1 cellular context compared by ENCODE assay signal in genomic region chr10:101050206-101051069, GRCh38.
A peak's percentile ranks its signal among the peaks of the same experiment; 100 is the strongest.
TF ChIP-seq lines count a peak whose summit lies in the region.

No MANE protein-coding gene starts in this region.

TF ChIP-seq in GM12878, 131 proteins besides CTCF, POLR2A, EP300 and RAD21:
- no peak for TF ChIP-seq REST (IDR thresholded peaks at IDR 0.05; ENCODE audit: low read depth, low read length)
- TF ChIP-seq ZNF384 (IDR thresholded peaks at IDR 0.05; ENCODE audit: borderline replicate concordance, low read depth, low read length): no peak
- peak; percentile 63; the same call in 1 of the 2 replicates for TF ChIP-seq SMC3 (IDR thresholded peaks at IDR 0.05; ENCODE audit: borderline replicate concordance, low read length)
- no peak for TF ChIP-seq KDM1A (IDR thresholded peaks at IDR 0.05; ENCODE audit: borderline replicate concordance)
- TF ChIP-seq, protein P1, sequence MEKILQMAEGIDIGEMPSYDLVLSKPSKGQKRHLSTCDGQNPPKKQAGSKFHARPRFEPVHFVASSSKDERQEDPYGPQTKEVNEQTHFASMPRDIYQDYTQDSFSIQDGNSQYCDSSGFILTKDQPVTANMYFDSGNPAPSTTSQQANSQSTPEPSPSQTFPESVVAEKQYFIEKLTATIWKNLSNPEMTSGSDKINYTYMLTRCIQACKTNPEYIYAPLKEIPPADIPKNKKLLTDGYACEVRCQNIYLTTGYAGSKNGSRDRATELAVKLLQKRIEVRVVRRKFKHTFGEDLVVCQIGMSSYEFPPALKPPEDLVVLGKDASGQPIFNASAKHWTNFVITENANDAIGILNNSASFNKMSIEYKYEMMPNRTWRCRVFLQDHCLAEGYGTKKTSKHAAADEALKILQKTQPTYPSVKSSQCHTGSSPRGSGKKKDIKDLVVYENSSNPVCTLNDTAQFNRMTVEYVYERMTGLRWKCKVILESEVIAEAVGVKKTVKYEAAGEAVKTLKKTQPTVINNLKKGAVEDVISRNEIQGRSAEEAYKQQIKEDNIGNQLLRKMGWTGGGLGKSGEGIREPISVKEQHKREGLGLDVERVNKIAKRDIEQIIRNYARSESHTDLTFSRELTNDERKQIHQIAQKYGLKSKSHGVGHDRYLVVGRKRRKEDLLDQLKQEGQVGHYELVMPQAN (conservative IDR thresholded peaks at IDR 0.05): no peak
- 0 out of 2 replicates have a peak, but pooled peaks have one; percentile 67 for TF ChIP-seq RB1 (IDR thresholded peaks at IDR 0.05; ENCODE audit: borderline replicate concordance)
- TF ChIP-seq ZNF274 (IDR thresholded peaks at IDR 0.05; ENCODE audit: insufficient read depth, insufficient read length): no peak
- TF ChIP-seq YY1 (IDR thresholded peaks at IDR 0.05; ENCODE audit: low read depth, low read length): peak; percentile 55
- TF ChIP-seq CEBPB (IDR thresholded peaks at IDR 0.05; ENCODE audit: borderline replicate concordance in 1 of 2, low read depth in 2 of 2, low read length in 2 of 2): no peak
- TF ChIP-seq, protein P2, sequence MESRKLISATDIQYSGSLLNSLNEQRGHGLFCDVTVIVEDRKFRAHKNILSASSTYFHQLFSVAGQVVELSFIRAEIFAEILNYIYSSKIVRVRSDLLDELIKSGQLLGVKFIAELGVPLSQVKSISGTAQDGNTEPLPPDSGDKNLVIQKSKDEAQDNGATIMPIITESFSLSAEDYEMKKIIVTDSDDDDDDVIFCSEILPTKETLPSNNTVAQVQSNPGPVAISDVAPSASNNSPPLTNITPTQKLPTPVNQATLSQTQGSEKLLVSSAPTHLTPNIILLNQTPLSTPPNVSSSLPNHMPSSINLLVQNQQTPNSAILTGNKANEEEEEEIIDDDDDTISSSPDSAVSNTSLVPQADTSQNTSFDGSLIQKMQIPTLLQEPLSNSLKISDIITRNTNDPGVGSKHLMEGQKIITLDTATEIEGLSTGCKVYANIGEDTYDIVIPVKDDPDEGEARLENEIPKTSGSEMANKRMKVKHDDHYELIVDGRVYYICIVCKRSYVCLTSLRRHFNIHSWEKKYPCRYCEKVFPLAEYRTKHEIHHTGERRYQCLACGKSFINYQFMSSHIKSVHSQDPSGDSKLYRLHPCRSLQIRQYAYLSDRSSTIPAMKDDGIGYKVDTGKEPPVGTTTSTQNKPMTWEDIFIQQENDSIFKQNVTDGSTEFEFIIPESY (IDR thresholded peaks at IDR 0.05): no peak
- peak; percentile 26; the same call in 1 of the 2 replicates for TF ChIP-seq IKZF1 (conservative IDR thresholded peaks at IDR 0.05)
- TF ChIP-seq BHLHE40 (IDR thresholded peaks at IDR 0.05; ENCODE audit: borderline replicate concordance in 1 of 2, low read depth in 2 of 2, low read length in 1 of 2): 0 out of 4 replicates have a peak, but pooled peaks have one; percentile 13 to 25
- TF ChIP-seq RELA (IDR thresholded peaks at IDR 0.05; ENCODE audit: borderline replicate concordance, partially characterized antibody): peak; percentile 8
- peak; percentile 36; the same call in 1 of the 2 replicates for TF ChIP-seq CHD2 (IDR thresholded peaks at IDR 0.05; ENCODE audit: borderline replicate concordance, low read depth, low read length)
- TF ChIP-seq TARDBP (IDR thresholded peaks at IDR 0.05; ENCODE audit: borderline replicate concordance): no peak
- no peak for TF ChIP-seq ZNF217 (IDR thresholded peaks at IDR 0.05)
- no peak for TF ChIP-seq SMAD1 (IDR thresholded peaks at IDR 0.05; ENCODE audit: low read depth, partially characterized antibody)
- 0 out of 2 replicates have a peak, but pooled peaks have one; percentile 37 for TF ChIP-seq MXI1 (IDR thresholded peaks at IDR 0.05; ENCODE audit: low read depth, low read length)
- no peak for TF ChIP-seq HDAC2 (IDR thresholded peaks at IDR 0.05)
- no peak for TF ChIP-seq MTA2 (IDR thresholded peaks at IDR 0.05; ENCODE audit: low read depth)
- peak; percentile 52; the same call in 1 of the 2 replicates for TF ChIP-seq LARP7 (IDR thresholded peaks at IDR 0.05)
- TF ChIP-seq STAT1 (conservative IDR thresholded peaks at IDR 0.05): 0 out of 2 replicates have a peak, but pooled peaks have one; percentile 54
